ENCODE assay signal across 1 cellular context in genomic region chr20:37901667-37902503, GRCh38.
A peak's percentile ranks its signal among the peaks of the same experiment; 100 is the strongest.
TF ChIP-seq lines count a peak whose summit lies in the region.

No MANE protein-coding gene starts in this region.

TF ChIP-seq in HepG2, 621 proteins besides CTCF, POLR2A, EP300 and RAD21 (continued from another document and continues in another):
- TF ChIP-seq CEBPZ (IDR thresholded peaks at IDR 0.05; ENCODE audit: low read length) = no peak
- TF ChIP-seq BORCS8-MEF2B (CRISPR knock-in tag; IDR thresholded peaks at IDR 0.05) = 0 out of 2 replicates have a peak, but pooled peaks have one; percentile 25
- no peak for TF ChIP-seq ZNF251 (CRISPR knock-in tag; IDR thresholded peaks at IDR 0.05)
- no peak for TF ChIP-seq SOX13 (IDR thresholded peaks at IDR 0.05)
- TF ChIP-seq SOX13 (CRISPR knock-in tag; conservative IDR thresholded peaks at IDR 0.05 in 1 of 2, IDR thresholded peaks at IDR 0.05 in 1 of 2) = no peak
- TF ChIP-seq ZNF18 (CRISPR knock-in tag; IDR thresholded peaks at IDR 0.05; ENCODE audit: insufficient replicate concordance) = no peak
- 0 out of 2 replicates have a peak, but pooled peaks have one; percentile 7 for TF ChIP-seq ZNF281 (CRISPR knock-in tag; IDR thresholded peaks at IDR 0.05; ENCODE audit: borderline replicate concordance)
- no peak for TF ChIP-seq RBM22 (optimal IDR thresholded peaks at IDR 0.05; ENCODE audit: low read length)
- TF ChIP-seq RELA (CRISPR knock-in tag; IDR thresholded peaks at IDR 0.05) = no peak
- no peak for TF ChIP-seq ZNF879 (CRISPR knock-in tag; IDR thresholded peaks at IDR 0.05)
- no peak for TF ChIP-seq PRDM15 (CRISPR knock-in tag; IDR thresholded peaks at IDR 0.05)
- TF ChIP-seq PRDM10 (CRISPR knock-in tag; IDR thresholded peaks at IDR 0.05; ENCODE audit: low read depth) = no peak
- TF ChIP-seq ZNF660 (CRISPR knock-in tag; IDR thresholded peaks at IDR 0.05; ENCODE audit: borderline replicate concordance, low read depth) = no peak
- no peak for TF ChIP-seq ELF1 (CRISPR knock-in tag; IDR thresholded peaks at IDR 0.05)
- TF ChIP-seq ZNF318 (CRISPR knock-in tag; IDR thresholded peaks at IDR 0.05) = no peak
- no peak; the same call in 1 of the 2 replicates for TF ChIP-seq THAP9 (CRISPR knock-in tag; IDR thresholded peaks at IDR 0.05; ENCODE audit: borderline replicate concordance)
